1 cellular context compared by ENCODE assay signal in the genomic region with DNA sequence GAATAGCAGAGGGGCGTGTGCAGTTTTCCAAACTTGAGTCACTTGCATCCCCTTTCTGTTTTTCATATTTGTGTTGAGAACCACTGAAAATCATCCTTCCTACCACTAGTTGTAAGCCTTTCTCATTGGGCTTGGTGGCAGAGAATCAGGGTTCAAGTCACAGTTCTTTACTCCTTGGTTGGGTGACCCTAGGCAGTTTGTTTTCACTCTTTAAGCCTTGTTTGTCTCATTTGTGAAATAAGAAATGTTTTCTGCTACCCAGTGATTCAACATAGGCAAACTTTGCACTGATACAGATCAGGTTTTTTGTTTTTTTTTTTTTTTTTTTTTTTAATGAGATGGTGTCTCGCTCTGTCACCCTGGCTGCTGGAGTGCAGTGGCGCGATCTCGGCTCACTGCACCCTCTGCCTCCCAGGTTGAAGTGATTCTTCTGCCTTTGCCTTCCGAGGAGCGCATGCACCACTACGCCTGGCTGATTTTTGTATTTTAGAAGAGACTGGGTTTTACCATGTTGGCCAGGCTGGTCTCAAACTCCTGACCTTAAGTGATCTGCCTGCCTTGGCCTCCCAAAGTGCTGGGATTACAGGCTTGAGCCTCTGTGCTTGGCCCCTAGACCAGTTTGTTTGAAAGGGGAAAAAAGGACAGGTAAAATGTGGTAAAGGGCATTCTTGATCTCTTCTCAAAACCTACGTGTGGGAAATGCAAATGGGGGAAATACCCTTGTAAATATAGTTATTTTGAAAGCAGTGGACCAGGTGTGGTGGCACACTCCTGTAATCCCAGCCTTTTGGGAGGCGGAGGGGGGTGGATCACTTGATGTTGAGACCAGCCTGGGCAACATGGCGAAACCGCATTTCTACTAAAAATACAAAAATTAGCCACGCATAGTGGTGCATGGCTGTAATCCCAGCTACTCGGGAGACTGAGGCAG.
TF ChIP-seq lines count a peak whose summit lies in the region.

No MANE protein-coding gene starts in this region.

TF ChIP-seq in GM12878, 131 proteins besides CTCF, POLR2A, EP300 and RAD21 (continues in another document):
- TF ChIP-seq SUZ12 (IDR thresholded peaks at IDR 0.05; ENCODE audit: unreplicated experiment) (no peak), NFIC (IDR thresholded peaks at IDR 0.05; ENCODE audit: low read depth, low read length) (peak; percentile 71), MXI1 (IDR thresholded peaks at IDR 0.05; ENCODE audit: low read depth, low read length) (no peak), ZNF217 (IDR thresholded peaks at IDR 0.05) (peak; percentile 18; the same call in 1 of the 2 replicates), HDAC6 (IDR thresholded peaks at IDR 0.05; ENCODE audit: unreplicated experiment) (no peak), ZZZ3 (IDR thresholded peaks at IDR 0.05; ENCODE audit: control insufficient read depth, insufficient read length, low read depth) (no peak), RUNX3 (IDR thresholded peaks at IDR 0.05; ENCODE audit: low read length) (peak; percentile 82), HDGF (IDR thresholded peaks at IDR 0.05) (peak; percentile 43; the same call in 1 of the 2 replicates), RBBP5 (conservative IDR thresholded peaks at IDR 0.05) (peak; percentile 71; the same call in 1 of the 2 replicates), NBN (IDR thresholded peaks at IDR 0.05) (peak; percentile 83), SPI1 (IDR thresholded peaks at IDR 0.05; ENCODE audit: borderline replicate concordance, insufficient read depth, low read depth, low read length) (no peak), CREM (IDR thresholded peaks at IDR 0.05; ENCODE audit: low read depth) (0 out of 2 replicates have a peak, but pooled peaks have one; percentile 38), BMI1 (IDR thresholded peaks at IDR 0.05; ENCODE audit: borderline replicate concordance) (no peak), ASH2L (IDR thresholded peaks at IDR 0.05; ENCODE audit: borderline replicate concordance, low read depth) (0 out of 2 replicates have a peak, but pooled peaks have one; percentile 75), TCF3 (IDR thresholded peaks at IDR 0.05; ENCODE audit: borderline replicate concordance, insufficient read depth, low read depth, low read length) (peak; percentile 21; the same call in 1 of the 2 replicates), EED (IDR thresholded peaks at IDR 0.05; ENCODE audit: low read depth) (peak; percentile 85), POU2F2 (IDR thresholded peaks at IDR 0.05; ENCODE audit: borderline replicate concordance, low read depth, low read length) (peak; percentile 99), SMAD1 (IDR thresholded peaks at IDR 0.05; ENCODE audit: low read depth, partially characterized antibody) (no peak), ETV6 (conservative IDR thresholded peaks at IDR 0.05 in 1 of 2, IDR thresholded peaks at IDR 0.05 in 1 of 2; ENCODE audit: borderline replicate concordance in 1 of 2, low read depth in 1 of 2) (peak in 1 of 2 experiments; percentile 17; a peak in 1 of 4 replicates), PAX8 (IDR thresholded peaks at IDR 0.05) (no peak), PAX5 (IDR thresholded peaks at IDR 0.05; ENCODE audit: borderline replicate concordance, low read depth, low read length) (peak; percentile 87), SP1 (IDR thresholded peaks at IDR 0.05; ENCODE audit: low read depth, low read length) (no peak), WRNIP1 (IDR thresholded peaks at IDR 0.05; ENCODE audit: borderline replicate concordance, low read depth, low read length) (no peak), SIX5 (IDR thresholded peaks at IDR 0.05; ENCODE audit: low read depth, low read length, severe bottlenecking) (no peak), FOXK2 (IDR thresholded peaks at IDR 0.05) (no peak), IKZF1 (conservative IDR thresholded peaks at IDR 0.05) (peak; percentile 85), JUNB (IDR thresholded peaks at IDR 0.05) (peak; percentile 59; the same call in 1 of the 2 replicates), BHLHE40 (IDR thresholded peaks at IDR 0.05; ENCODE audit: borderline replicate concordance in 1 of 2, low read depth in 2 of 2, low read length in 1 of 2) (no peak; a peak in 1 of 4 replicates), MEF2A (IDR thresholded peaks at IDR 0.05; ENCODE audit: insufficient read depth, low read depth, low read length) (0 out of 2 replicates have a peak, but pooled peaks have one; percentile 56), TCF12 (IDR thresholded peaks at IDR 0.05; ENCODE audit: low read depth, low read length) (peak; percentile 78), ZSCAN29 (IDR thresholded peaks at IDR 0.05) (no peak), MYB (IDR thresholded peaks at IDR 0.05; ENCODE audit: borderline replicate concordance, low read depth, low read length) (no peak), ESRRA (IDR thresholded peaks at IDR 0.05; ENCODE audit: low read length) (no peak), RELA (IDR thresholded peaks at IDR 0.05; ENCODE audit: borderline replicate concordance, partially characterized antibody) (peak; percentile 41), MEF2B (IDR thresholded peaks at IDR 0.05; ENCODE audit: partially characterized antibody, poor library complexity, severe bottlenecking) (no peak), SMARCA5 (IDR thresholded peaks at IDR 0.05) (peak; percentile 45; the same call in 1 of the 2 replicates), STAT1 (conservative IDR thresholded peaks at IDR 0.05) (no peak), BCL11A (IDR thresholded peaks at IDR 0.05; ENCODE audit: low read depth, low read length) (no peak), ATF7 (IDR thresholded peaks at IDR 0.05; ENCODE audit: low read depth) (peak; percentile 42), SRF (IDR thresholded peaks at IDR 0.05; ENCODE audit: low read depth in 2 of 2, low read length in 2 of 2) (no peak), CBX5 (IDR thresholded peaks at IDR 0.05; ENCODE audit: low read depth) (no peak), ZNF384 (IDR thresholded peaks at IDR 0.05; ENCODE audit: borderline replicate concordance, low read depth, low read length) (peak; percentile 77), KLF5 (IDR thresholded peaks at IDR 0.05; ENCODE audit: partially characterized antibody) (no peak), POLR2AphosphoS2 (IDR thresholded peaks at IDR 0.05; ENCODE audit: low read depth, low read length) (no peak), GATAD2B (conservative IDR thresholded peaks at IDR 0.05; ENCODE audit: low read depth) (no peak; the same call in 1 of the 2 replicates), NR2F1 (conservative IDR thresholded peaks at IDR 0.05) (peak; percentile 55), CREB1 (IDR thresholded peaks at IDR 0.05; ENCODE audit: low read depth) (0 out of 2 replicates have a peak, but pooled peaks have one; percentile 12), DPF2 (IDR thresholded peaks at IDR 0.05) (peak; percentile 81), IKZF2 (IDR thresholded peaks at IDR 0.05) (peak; percentile 77 to 82), MTA2 (IDR thresholded peaks at IDR 0.05; ENCODE audit: low read depth) (peak; percentile 37; the same call in 1 of the 2 replicates), TBL1XR1 (IDR thresholded peaks at IDR 0.05; ENCODE audit: low read depth, low read length) (peak; percentile 55; the same call in 1 of the 2 replicates), NFYA (IDR thresholded peaks at IDR 0.05; ENCODE audit: borderline replicate concordance, low read depth, low read length) (no peak)
- TF ChIP-seq, protein P1, sequence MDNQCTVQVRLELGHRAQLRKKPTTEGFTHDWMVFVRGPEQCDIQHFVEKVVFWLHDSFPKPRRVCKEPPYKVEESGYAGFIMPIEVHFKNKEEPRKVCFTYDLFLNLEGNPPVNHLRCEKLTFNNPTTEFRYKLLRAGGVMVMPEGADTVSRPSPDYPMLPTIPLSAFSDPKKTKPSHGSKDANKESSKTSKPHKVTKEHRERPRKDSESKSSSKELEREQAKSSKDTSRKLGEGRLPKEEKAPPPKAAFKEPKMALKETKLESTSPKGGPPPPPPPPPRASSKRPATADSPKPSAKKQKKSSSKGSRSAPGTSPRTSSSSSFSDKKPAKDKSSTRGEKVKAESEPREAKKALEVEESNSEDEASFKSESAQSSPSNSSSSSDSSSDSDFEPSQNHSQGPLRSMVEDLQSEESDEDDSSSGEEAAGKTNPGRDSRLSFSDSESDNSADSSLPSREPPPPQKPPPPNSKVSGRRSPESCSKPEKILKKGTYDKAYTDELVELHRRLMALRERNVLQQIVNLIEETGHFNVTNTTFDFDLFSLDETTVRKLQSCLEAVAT (IDR thresholded peaks at IDR 0.05): peak; percentile 62
- TF ChIP-seq, protein P2, sequence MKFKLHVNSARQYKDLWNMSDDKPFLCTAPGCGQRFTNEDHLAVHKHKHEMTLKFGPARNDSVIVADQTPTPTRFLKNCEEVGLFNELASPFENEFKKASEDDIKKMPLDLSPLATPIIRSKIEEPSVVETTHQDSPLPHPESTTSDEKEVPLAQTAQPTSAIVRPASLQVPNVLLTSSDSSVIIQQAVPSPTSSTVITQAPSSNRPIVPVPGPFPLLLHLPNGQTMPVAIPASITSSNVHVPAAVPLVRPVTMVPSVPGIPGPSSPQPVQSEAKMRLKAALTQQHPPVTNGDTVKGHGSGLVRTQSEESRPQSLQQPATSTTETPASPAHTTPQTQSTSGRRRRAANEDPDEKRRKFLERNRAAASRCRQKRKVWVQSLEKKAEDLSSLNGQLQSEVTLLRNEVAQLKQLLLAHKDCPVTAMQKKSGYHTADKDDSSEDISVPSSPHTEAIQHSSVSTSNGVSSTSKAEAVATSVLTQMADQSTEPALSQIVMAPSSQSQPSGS (IDR thresholded peaks at IDR 0.05; ENCODE audit: low read length): peak; percentile 72
- TF ChIP-seq, protein P3, sequence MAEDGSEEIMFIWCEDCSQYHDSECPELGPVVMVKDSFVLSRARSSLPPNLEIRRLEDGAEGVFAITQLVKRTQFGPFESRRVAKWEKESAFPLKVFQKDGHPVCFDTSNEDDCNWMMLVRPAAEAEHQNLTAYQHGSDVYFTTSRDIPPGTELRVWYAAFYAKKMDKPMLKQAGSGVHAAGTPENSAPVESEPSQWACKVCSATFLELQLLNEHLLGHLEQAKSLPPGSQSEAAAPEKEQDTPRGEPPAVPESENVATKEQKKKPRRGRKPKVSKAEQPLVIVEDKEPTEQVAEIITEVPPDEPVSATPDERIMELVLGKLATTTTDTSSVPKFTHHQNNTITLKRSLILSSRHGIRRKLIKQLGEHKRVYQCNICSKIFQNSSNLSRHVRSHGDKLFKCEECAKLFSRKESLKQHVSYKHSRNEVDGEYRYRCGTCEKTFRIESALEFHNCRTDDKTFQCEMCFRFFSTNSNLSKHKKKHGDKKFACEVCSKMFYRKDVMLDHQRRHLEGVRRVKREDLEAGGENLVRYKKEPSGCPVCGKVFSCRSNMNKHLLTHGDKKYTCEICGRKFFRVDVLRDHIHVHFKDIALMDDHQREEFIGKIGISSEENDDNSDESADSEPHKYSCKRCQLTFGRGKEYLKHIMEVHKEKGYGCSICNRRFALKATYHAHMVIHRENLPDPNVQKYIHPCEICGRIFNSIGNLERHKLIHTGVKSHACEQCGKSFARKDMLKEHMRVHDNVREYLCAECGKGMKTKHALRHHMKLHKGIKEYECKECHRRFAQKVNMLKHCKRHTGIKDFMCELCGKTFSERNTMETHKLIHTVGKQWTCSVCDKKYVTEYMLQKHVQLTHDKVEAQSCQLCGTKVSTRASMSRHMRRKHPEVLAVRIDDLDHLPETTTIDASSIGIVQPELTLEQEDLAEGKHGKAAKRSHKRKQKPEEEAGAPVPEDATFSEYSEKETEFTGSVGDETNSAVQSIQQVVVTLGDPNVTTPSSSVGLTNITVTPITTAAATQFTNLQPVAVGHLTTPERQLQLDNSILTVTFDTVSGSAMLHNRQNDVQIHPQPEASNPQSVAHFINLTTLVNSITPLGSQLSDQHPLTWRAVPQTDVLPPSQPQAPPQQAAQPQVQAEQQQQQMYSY (CRISPR knock-in tag; IDR thresholded peaks at IDR 0.05): no peak; the same call in 1 of the 2 replicates
- TF ChIP-seq, protein P4, sequence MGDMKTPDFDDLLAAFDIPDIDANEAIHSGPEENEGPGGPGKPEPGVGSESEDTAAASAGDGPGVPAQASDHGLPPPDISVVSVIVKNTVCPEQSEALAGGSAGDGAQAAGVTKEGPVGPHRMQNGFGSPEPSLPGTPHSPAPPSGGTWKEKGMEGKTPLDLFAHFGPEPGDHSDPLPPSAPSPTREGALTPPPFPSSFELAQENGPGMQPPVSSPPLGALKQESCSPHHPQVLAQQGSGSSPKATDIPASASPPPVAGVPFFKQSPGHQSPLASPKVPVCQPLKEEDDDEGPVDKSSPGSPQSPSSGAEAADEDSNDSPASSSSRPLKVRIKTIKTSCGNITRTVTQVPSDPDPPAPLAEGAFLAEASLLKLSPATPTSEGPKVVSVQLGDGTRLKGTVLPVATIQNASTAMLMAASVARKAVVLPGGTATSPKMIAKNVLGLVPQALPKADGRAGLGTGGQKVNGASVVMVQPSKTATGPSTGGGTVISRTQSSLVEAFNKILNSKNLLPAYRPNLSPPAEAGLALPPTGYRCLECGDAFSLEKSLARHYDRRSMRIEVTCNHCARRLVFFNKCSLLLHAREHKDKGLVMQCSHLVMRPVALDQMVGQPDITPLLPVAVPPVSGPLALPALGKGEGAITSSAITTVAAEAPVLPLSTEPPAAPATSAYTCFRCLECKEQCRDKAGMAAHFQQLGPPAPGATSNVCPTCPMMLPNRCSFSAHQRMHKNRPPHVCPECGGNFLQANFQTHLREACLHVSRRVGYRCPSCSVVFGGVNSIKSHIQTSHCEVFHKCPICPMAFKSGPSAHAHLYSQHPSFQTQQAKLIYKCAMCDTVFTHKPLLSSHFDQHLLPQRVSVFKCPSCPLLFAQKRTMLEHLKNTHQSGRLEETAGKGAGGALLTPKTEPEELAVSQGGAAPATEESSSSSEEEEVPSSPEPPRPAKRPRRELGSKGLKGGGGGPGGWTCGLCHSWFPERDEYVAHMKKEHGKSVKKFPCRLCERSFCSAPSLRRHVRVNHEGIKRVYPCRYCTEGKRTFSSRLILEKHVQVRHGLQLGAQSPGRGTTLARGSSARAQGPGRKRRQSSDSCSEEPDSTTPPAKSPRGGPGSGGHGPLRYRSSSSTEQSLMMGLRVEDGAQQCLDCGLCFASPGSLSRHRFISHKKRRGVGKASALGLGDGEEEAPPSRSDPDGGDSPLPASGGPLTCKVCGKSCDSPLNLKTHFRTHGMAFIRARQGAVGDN (IDR thresholded peaks at IDR 0.05): no peak
- TF ChIP-seq, protein P5, sequence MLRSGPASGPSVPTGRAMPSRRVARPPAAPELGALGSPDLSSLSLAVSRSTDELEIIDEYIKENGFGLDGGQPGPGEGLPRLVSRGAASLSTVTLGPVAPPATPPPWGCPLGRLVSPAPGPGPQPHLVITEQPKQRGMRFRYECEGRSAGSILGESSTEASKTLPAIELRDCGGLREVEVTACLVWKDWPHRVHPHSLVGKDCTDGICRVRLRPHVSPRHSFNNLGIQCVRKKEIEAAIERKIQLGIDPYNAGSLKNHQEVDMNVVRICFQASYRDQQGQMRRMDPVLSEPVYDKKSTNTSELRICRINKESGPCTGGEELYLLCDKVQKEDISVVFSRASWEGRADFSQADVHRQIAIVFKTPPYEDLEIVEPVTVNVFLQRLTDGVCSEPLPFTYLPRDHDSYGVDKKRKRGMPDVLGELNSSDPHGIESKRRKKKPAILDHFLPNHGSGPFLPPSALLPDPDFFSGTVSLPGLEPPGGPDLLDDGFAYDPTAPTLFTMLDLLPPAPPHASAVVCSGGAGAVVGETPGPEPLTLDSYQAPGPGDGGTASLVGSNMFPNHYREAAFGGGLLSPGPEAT (IDR thresholded peaks at IDR 0.05; ENCODE audit: low read depth): peak; percentile 74; the same call in 1 of the 2 replicates
